In genomic region chr21:15743593-15743992, GRCh38 we compare ENCODE assay signal across 15 cellular contexts.
"Had no signal": no experiment of that assay in that cellular context is flagged by ENCODE, and none has a peak within 500 bp of the region (broad histone marks: within the 10 kb centered on the region; RNA-seq: fewer than 3 reads in every experiment).

No MANE protein-coding gene starts in this region.

- H3K4me1 ChIP-seq: parathyroid adenoma, testis had no signal

- H3K27me3 ChIP-seq: testis had no signal

- H3K9me3 Mint-ChIP-seq: activated CD4-positive, alpha-beta memory T cell treated with anti-CD3 and anti-CD28 coated beads, Interleukin-2, amount 10 ng/mL, durations not matched to agents 7 days and 5 days; neural crest cell; stimulated activated naive CD8-positive, alpha-beta T cell treated with anti-CD3 and anti-CD28 coated beads, Interleukin-15, amount 100 ng/mL, for 72 hours; T-helper 2 cell treated with Interferon-gamma antibody and Interleukin-4, amounts not matched to agents 5 μg/mL and 100 μg/mL, for 36 hours had no signal

- ATAC-seq: stimulated activated naive CD8-positive, alpha-beta T cell treated with anti-CD3 and anti-CD28 coated beads, Interleukin-15, amount 100 ng/mL, for 72 hours had no signal

- H3K9ac ChIP-seq: parathyroid adenoma had no signal

- H3K27me3 Mint-ChIP-seq: activated CD4-positive, alpha-beta memory T cell treated with anti-CD3 and anti-CD28 coated beads, Interleukin-2, amount 10 ng/mL, durations not matched to agents 7 days and 5 days; activated naive CD8-positive, alpha-beta T cell treated with anti-CD3 and anti-CD28 coated beads for 36 hours; stimulated activated naive CD8-positive, alpha-beta T cell treated with anti-CD3 and anti-CD28 coated beads, Interleukin-15, amount 100 ng/mL, for 72 hours had no signal

- H3K27ac Mint-ChIP-seq: activated CD4-positive, alpha-beta memory T cell treated with anti-CD3 and anti-CD28 coated beads, Interleukin-2, amount 10 ng/mL, durations not matched to agents 7 days and 5 days; activated naive CD8-positive, alpha-beta T cell treated with anti-CD3 and anti-CD28 coated beads for 36 hours; T-helper 2 cell treated with Interferon-gamma antibody and Interleukin-4, amounts not matched to agents 5 μg/mL and 100 μg/mL, for 36 hours had no signal

- H3K4me3 ChIP-seq: testis had no signal

- H2AFZ ChIP-seq: parathyroid adenoma had no signal

- DNase-seq: activated CD4-positive, alpha-beta memory T cell treated with anti-CD3 and anti-CD28 coated beads, Interleukin-2, amount 10 ng/mL, durations not matched to agents 7 days and 5 days; activated gamma-delta T cell treated with Interleukin-2 at 50 U/mL for 16 hours; activated naive CD8-positive, alpha-beta T cell treated with anti-CD3 and anti-CD28 coated beads for 36 hours; activated T-cell treated with anti-CD3 and anti-CD28 coated beads, Interleukin-2, amount 50 U/mL, for 48 hours; anterior cingulate cortex; hippocampal formation; kidney glomerular epithelial cell; stimulated activated CD4-positive, alpha-beta T cell treated with anti-CD3 and anti-CD28 coated beads, Interleukin-4, amount 100 ng/mL, for 1 hour; stimulated activated CD8-positive, alpha-beta memory T cell treated with anti-CD3 and anti-CD28 coated beads, Interleukin-4, amount 100 ng/mL, for 48 hours; stimulated activated naive CD8-positive, alpha-beta T cell treated with anti-CD3 and anti-CD28 coated beads, Interleukin-15, amount 100 ng/mL, for 72 hours; testis had no signal

- H3K9me3 ChIP-seq: testis had no signal

- H3K4me3 Mint-ChIP-seq: activated CD4-positive, alpha-beta memory T cell treated with anti-CD3 and anti-CD28 coated beads, Interleukin-2, amount 10 ng/mL, durations not matched to agents 7 days and 5 days; activated naive CD8-positive, alpha-beta T cell treated with anti-CD3 and anti-CD28 coated beads for 36 hours; neural crest cell; stimulated activated naive CD8-positive, alpha-beta T cell treated with anti-CD3 and anti-CD28 coated beads, Interleukin-15, amount 100 ng/mL, for 72 hours; T-helper 2 cell treated with Interferon-gamma antibody and Interleukin-4, amounts not matched to agents 5 μg/mL and 100 μg/mL, for 36 hours had no signal

- H3K27ac ChIP-seq: parathyroid adenoma, testis had no signal

- FAIRE-seq: colon had no signal
